ENCODE assay signal across 1 cellular context in genomic region chr7:46152671-46153070, GRCh38.
TF ChIP-seq lines count a peak whose summit lies in the region.

No MANE protein-coding gene starts in this region.

TF ChIP-seq in H1, 55 proteins besides CTCF, POLR2A, EP300 and RAD21:
- TF ChIP-seq JUND (IDR thresholded peaks at IDR 0.05; ENCODE audit: low read length) (no peak), ASH2L (IDR thresholded peaks at IDR 0.05; ENCODE audit: low read length) (no peak), RFX5 (IDR thresholded peaks at IDR 0.05; ENCODE audit: borderline replicate concordance, low read depth, low read length) (no peak), CHD2 (IDR thresholded peaks at IDR 0.05; ENCODE audit: low read length) (no peak), JUN (IDR thresholded peaks at IDR 0.05; ENCODE audit: low read depth, low read length) (no peak), HDAC2 (IDR thresholded peaks at IDR 0.05; ENCODE audit: borderline replicate concordance in 1 of 2, low read depth in 2 of 2, low read length in 2 of 2) (no peak), POLR2AphosphoS5 (IDR thresholded peaks at IDR 0.05; ENCODE audit: low read depth, low read length) (no peak), CBX5 (IDR thresholded peaks at IDR 0.05; ENCODE audit: low read depth, low read length) (no peak), KDM5A (IDR thresholded peaks at IDR 0.05; ENCODE audit: low read length) (no peak), TEAD4 (IDR thresholded peaks at IDR 0.05; ENCODE audit: low read depth, low read length) (no peak), NANOG (IDR thresholded peaks at IDR 0.05; ENCODE audit: insufficient read depth, low read depth, low read length, poor library complexity, severe bottlenecking) (no peak), SP1 (IDR thresholded peaks at IDR 0.05; ENCODE audit: low read depth, low read length) (no peak), SIX5 (IDR thresholded peaks at IDR 0.05; ENCODE audit: low read depth, low read length) (no peak), NRF1 (IDR thresholded peaks at IDR 0.05; ENCODE audit: low read depth, low read length) (no peak), RXRA (IDR thresholded peaks at IDR 0.05; ENCODE audit: insufficient read depth, low read depth, low read length) (no peak), MAX (IDR thresholded peaks at IDR 0.05) (no peak)
